27 cellular contexts compared by ENCODE assay signal in the genomic region with DNA sequence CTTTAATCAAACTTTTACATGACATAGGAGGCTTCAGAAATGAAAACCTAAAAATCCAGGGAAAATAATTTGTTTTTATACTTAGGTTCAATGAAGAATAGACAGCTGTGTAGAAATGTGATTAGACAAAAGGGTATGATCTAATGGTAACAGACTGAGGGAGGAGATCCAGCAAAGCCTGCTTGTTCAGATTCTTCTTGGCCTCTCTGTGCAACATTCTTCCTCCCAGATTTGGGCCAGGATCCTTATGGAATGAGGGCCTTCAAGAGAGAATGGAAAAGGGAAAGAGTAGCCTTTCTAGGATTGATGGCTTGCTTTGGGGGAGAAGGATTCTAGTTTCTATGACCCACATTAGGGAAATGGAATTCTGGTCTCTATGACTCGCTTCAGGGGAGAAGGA.
"Had no signal": no experiment of that assay in that cellular context is flagged by ENCODE, and none has a peak within 500 bp of the region (broad histone marks: within the 10 kb centered on the region; RNA-seq: fewer than 3 reads in every experiment).

No MANE protein-coding gene starts in this region.

- H3K36me3 ChIP-seq: stomach, suprapubic skin, thoracic aorta, thyroid gland, tibial artery, tibial nerve, transverse colon, upper lobe of left lung, upper lobe of right lung, uterus, vagina had no signal

- ATAC-seq: stimulated activated effector memory CD8-positive, alpha-beta T cell treated with anti-CD3 and anti-CD28 coated beads, Interleukin-12 subunit alpha, Interleukin-12 subunit beta, amount 100 ng/mL, for 72 hours; stimulated activated memory B cell treated with anti-CD40 and anti-IgM and Interleukin-4, amounts not matched to agents 10 μg/mL and 1 μg/mL and 100 μg/mL, for 72 hours; stimulated activated naive B cell treated with anti-CD40 and anti-IgM and Interleukin-4, amounts not matched to agents 10 μg/mL and 1 μg/mL and 100 μg/mL, for 72 hours; stimulated activated naive CD8-positive, alpha-beta T cell treated with anti-CD3 and anti-CD28 coated beads, Interleukin-15, amount 100 ng/mL, for 72 hours; stimulated activated naive CD8-positive, alpha-beta T cell treated with anti-CD3 and anti-CD28 coated beads, Interleukin-15, Interleukin-2, amounts not matched to agents 100 U/mL and 50 U/mL, for 24 hours; upper lobe of right lung had no signal

- H3K4me3 ChIP-seq: stomach, suprapubic skin, testis, thoracic aorta, thyroid gland, tibial artery, tibial nerve, transverse colon, upper lobe of left lung, upper lobe of right lung, uterus, vagina had no signal

- H3K9me3 ChIP-seq: stomach, suprapubic skin, testis, thoracic aorta, thyroid gland, tibial artery, tibial nerve, transverse colon, upper lobe of left lung, upper lobe of right lung, uterus, vagina had no signal

- H3K36me3 Mint-ChIP-seq: stimulated activated effector memory CD8-positive, alpha-beta T cell treated with anti-CD3 and anti-CD28 coated beads, Interleukin-12 subunit alpha, Interleukin-12 subunit beta, amount 100 ng/mL, for 72 hours; stimulated activated memory B cell treated with anti-CD40 and anti-IgM and Interleukin-4, amounts not matched to agents 10 μg/mL and 1 μg/mL and 100 μg/mL, for 72 hours; stimulated activated naive B cell treated with anti-CD40 and anti-IgM and Interleukin-4, amounts not matched to agents 10 μg/mL and 1 μg/mL and 100 μg/mL, for 72 hours; type B pancreatic cell had no signal

- H3K4me3 Mint-ChIP-seq: stimulated activated effector memory CD8-positive, alpha-beta T cell treated with anti-CD3 and anti-CD28 coated beads, Interleukin-12 subunit alpha, Interleukin-12 subunit beta, amount 100 ng/mL, for 72 hours; stimulated activated memory B cell treated with anti-CD40 and anti-IgM and Interleukin-4, amounts not matched to agents 10 μg/mL and 1 μg/mL and 100 μg/mL, for 72 hours; stimulated activated naive B cell treated with anti-CD40 and anti-IgM and Interleukin-4, amounts not matched to agents 10 μg/mL and 1 μg/mL and 100 μg/mL, for 72 hours; stimulated activated naive CD8-positive, alpha-beta T cell treated with anti-CD3 and anti-CD28 coated beads, Interleukin-15, amount 100 ng/mL, for 72 hours; stimulated activated naive CD8-positive, alpha-beta T cell treated with anti-CD3 and anti-CD28 coated beads, Interleukin-15, Interleukin-2, amounts not matched to agents 100 ng/mL and 50 ng/mL, for 24 hours; type B pancreatic cell had no signal

- H3K4me1 Mint-ChIP-seq: stimulated activated effector memory CD8-positive, alpha-beta T cell treated with anti-CD3 and anti-CD28 coated beads, Interleukin-12 subunit alpha, Interleukin-12 subunit beta, amount 100 ng/mL, for 72 hours; stimulated activated memory B cell treated with anti-CD40 and anti-IgM and Interleukin-4, amounts not matched to agents 10 μg/mL and 1 μg/mL and 100 μg/mL, for 72 hours; stimulated activated naive B cell treated with anti-CD40 and anti-IgM and Interleukin-4, amounts not matched to agents 10 μg/mL and 1 μg/mL and 100 μg/mL, for 72 hours; stimulated activated naive CD8-positive, alpha-beta T cell treated with anti-CD3 and anti-CD28 coated beads, Interleukin-15, amount 100 ng/mL, for 72 hours had no signal

- H3K27ac Mint-ChIP-seq: stimulated activated effector memory CD8-positive, alpha-beta T cell treated with anti-CD3 and anti-CD28 coated beads, Interleukin-12 subunit alpha, Interleukin-12 subunit beta, amount 100 ng/mL, for 72 hours; stimulated activated memory B cell treated with anti-CD40 and anti-IgM and Interleukin-4, amounts not matched to agents 10 μg/mL and 1 μg/mL and 100 μg/mL, for 72 hours; stimulated activated naive B cell treated with anti-CD40 and anti-IgM and Interleukin-4, amounts not matched to agents 10 μg/mL and 1 μg/mL and 100 μg/mL, for 72 hours; stimulated activated naive CD8-positive, alpha-beta T cell treated with anti-CD3 and anti-CD28 coated beads, Interleukin-15, amount 100 ng/mL, for 72 hours; stimulated activated naive CD8-positive, alpha-beta T cell treated with anti-CD3 and anti-CD28 coated beads, Interleukin-15, Interleukin-2, amounts not matched to agents 100 ng/mL and 50 ng/mL, for 24 hours; type B pancreatic cell had no signal

- H3K9me3 Mint-ChIP-seq: stimulated activated effector memory CD8-positive, alpha-beta T cell treated with anti-CD3 and anti-CD28 coated beads, Interleukin-12 subunit alpha, Interleukin-12 subunit beta, amount 100 ng/mL, for 72 hours; stimulated activated memory B cell treated with anti-CD40 and anti-IgM and Interleukin-4, amounts not matched to agents 10 μg/mL and 1 μg/mL and 100 μg/mL, for 72 hours; stimulated activated naive B cell treated with anti-CD40 and anti-IgM and Interleukin-4, amounts not matched to agents 10 μg/mL and 1 μg/mL and 100 μg/mL, for 72 hours; stimulated activated naive CD8-positive, alpha-beta T cell treated with anti-CD3 and anti-CD28 coated beads, Interleukin-15, amount 100 ng/mL, for 72 hours; stimulated activated naive CD8-positive, alpha-beta T cell treated with anti-CD3 and anti-CD28 coated beads, Interleukin-15, Interleukin-2, amounts not matched to agents 100 ng/mL and 50 ng/mL, for 24 hours; type B pancreatic cell had no signal

- DNase-seq: stimulated activated CD4-positive, alpha-beta T cell treated with anti-CD3 and anti-CD28 coated beads, Interleukin-2, amount 100 ng/mL, for 48 hours; stimulated activated CD4-positive, alpha-beta T cell treated with anti-CD3 and anti-CD28 coated beads, Interleukin-4, amount 100 ng/mL, for 1 hour; stimulated activated CD4-positive, alpha-beta T cell treated with anti-CD3 and anti-CD28 coated beads, Interleukin-4, amount 100 ng/mL, for 24 hours; stimulated activated CD4-positive, alpha-beta T cell treated with anti-CD3 and anti-CD28 coated beads, Interleukin-4, amount 100 ng/mL, for 4 hours; stimulated activated CD8-positive, alpha-beta memory T cell treated with anti-CD3 and anti-CD28 coated beads, Interleukin-4, amount 100 ng/mL, for 48 hours; stimulated activated naive B cell treated with anti-CD40 and anti-IgM and Interleukin-4, amounts not matched to agents 10 μg/mL and 1 μg/mL and 100 μg/mL, for 72 hours; stimulated activated naive CD4-positive, alpha-beta T cell; stimulated activated naive CD4-positive, alpha-beta T cell treated with Interleukin-2 at 50 U/mL for 16 hours; stimulated activated naive CD8-positive, alpha-beta T cell treated with anti-CD3 and anti-CD28 coated beads, Interleukin-15, amount 100 ng/mL, for 72 hours; stimulated activated naive CD8-positive, alpha-beta T cell treated with anti-CD3 and anti-CD28 coated beads, Interleukin-15, Interleukin-2, amounts not matched to agents 100 U/mL and 50 U/mL, for 24 hours; stomach; substantia nigra; testis; thyroid gland; tibial artery; transverse colon; upper lobe of left lung; upper lobe of right lung; uterus had no signal

- H3K4me1 ChIP-seq: stomach, suprapubic skin, testis, thyroid gland, tibial artery, tibial nerve, transverse colon, upper lobe of left lung, upper lobe of right lung, uterus, vagina had no signal

- H3K27me3 Mint-ChIP-seq: stimulated activated naive CD8-positive, alpha-beta T cell treated with anti-CD3 and anti-CD28 coated beads, Interleukin-15, amount 100 ng/mL, for 72 hours; type B pancreatic cell had no signal

- H3K27me3 ChIP-seq: stomach, suprapubic skin, testis, thyroid gland, tibial artery, tibial nerve, transverse colon, upper lobe of left lung, upper lobe of right lung, uterus, vagina had no signal

- H3K27ac ChIP-seq: stomach, suprapubic skin, testis, thoracic aorta, thyroid gland, tibial artery, tibial nerve, transverse colon, upper lobe of left lung, upper lobe of right lung, uterus, vagina had no signal
